In genomic region chr7:139548302-139549028, GRCh38 we compare ENCODE assay signal across 14 cellular contexts. TPM values are rescaled to one million over a fixed set of nuclear protein-coding genes. Genes with fewer than 3 reads are reported as not detected.
DNase-seq lines count a peak whose midpoint lies in the region; ATAC-seq and TF ChIP-seq lines count a peak whose summit lies in the region.
"Had no signal": no experiment of that assay in that cellular context is flagged by ENCODE, and none has a peak within 500 bp of the region (broad histone marks: within the 10 kb centered on the region; RNA-seq: fewer than 3 reads in every experiment).

No MANE protein-coding gene starts in this region.

- POLR2A ChIA-PET in SK-N-SH (lab: Yijun Ruan, JAX) = no interaction called here

- no peak for TF ChIP-seq RAD21 in SK-N-SH (IDR thresholded peaks at IDR 0.05; ENCODE audit: low read length)

- H3K9me2 ChIP-seq in SK-N-SH = no peaks in the 10 kb centered on the region

- no peaks in the 10 kb centered on the region for H3K9me3 ChIP-seq in SK-N-SH
- H3K9me3 ChIP-seq: BLaER1 treated with 17β-estradiol and CSF1 and Interleukin-3, amounts not matched to agents 10 nM and 100 nM had no signal

- peaks cover 9% of the 10 kb centered on the region; the same call in 1 of the 2 replicates for H3K27me3 ChIP-seq in SK-N-SH (ENCODE audit: insufficient read depth)
- H3K27me3 ChIP-seq: BLaER1 treated with 17β-estradiol and CSF1 and Interleukin-3, amounts not matched to agents 10 nM and 100 nM had no signal

- TF ChIP-seq EP300 in SK-N-SH (IDR thresholded peaks at IDR 0.05; ENCODE audit: borderline replicate concordance in 1 of 2, low read depth in 1 of 2, low read length in 1 of 2) = no peak

- H3K9ac ChIP-seq in SK-N-SH = no peak overlapping the region
- H3K9ac ChIP-seq: BLaER1 treated with 17β-estradiol and CSF1 and Interleukin-3, amounts not matched to agents 10 nM and 100 nM had no signal

- peak; percentile 30 for DNase-seq in SK-N-SH
- DNase-seq in SK-MEL-5 (ENCODE audit: low read depth, low spot score) = peak; percentile 53
- DNase-seq in foreskin melanocyte = peak; percentile 11
- DNase-seq in HuH-7.5 (ENCODE audit: low spot score) = no peak
- DNase-seq in T-helper 9 cell = no peak
- DNase-seq: CD4-positive, CD25-positive, alpha-beta regulatory T cell; DMS53; GF-D8 had no signal

- H3K4me3 ChIP-seq in SK-N-SH (ENCODE audit: low read depth in 2 of 2, low read length in 1 of 2) = no peak overlapping the region
- H3K4me3 ChIP-seq: BLaER1 treated with 17β-estradiol and CSF1 and Interleukin-3, amounts not matched to agents 10 nM and 100 nM had no signal

- in situ Hi-C loops in SK-MEL-5 (cut with HindIII; ENCODE audit: low pct_unique_long_range_greater_than_20kb, low sequenced_read_pairs) = no loop called here

- H3K79me2 ChIP-seq in SK-N-SH (ENCODE audit: insufficient read depth) = no peaks in the 10 kb centered on the region

- H4K20me1 ChIP-seq in SK-N-SH (ENCODE audit: insufficient read depth) = no peaks in the 10 kb centered on the region
- H4K20me1 ChIP-seq: BLaER1 treated with 17β-estradiol and CSF1 and Interleukin-3, amounts not matched to agents 10 nM and 100 nM had no signal

- H3K4me1 ChIP-seq in SK-N-SH (ENCODE audit: control insufficient read depth in 1 of 2, insufficient read depth in 2 of 2, low read depth in 1 of 2, low read length in 1 of 2) = peaks cover 0 to 5% of the 10 kb centered on the region in 2 experiments; a peak in 1 of 4 replicates

- no peak overlapping the region for H2AFZ ChIP-seq in SK-N-SH (ENCODE audit: low read depth)

- H3K27ac ChIP-seq in SK-N-SH (ENCODE audit: low read depth in 2 of 2, low read length in 1 of 2) = no peak overlapping the region
- H3K27ac ChIP-seq: 22Rv1; BLaER1 treated with 17β-estradiol and CSF1 and Interleukin-3, amounts not matched to agents 10 nM and 100 nM; HL-60 had no signal

- 42% methylated on average over 5 of the region's 5 CpGs for WGBS in SK-N-SH (ENCODE audit: low lambda C conversion rate)

- CTCF ChIA-PET in SK-N-SH (lab: Yijun Ruan, JAX) = interaction anchor here (1.2 to 1.5 kb wide), 3 partner anchors 10 to 49 kb away, joined by 3 to 5 read pairs (median 4); no protein-coding TSS in a partner anchor

- no peaks in the 10 kb centered on the region for H3K36me3 ChIP-seq in SK-N-SH (replicated peaks in 1 of 2; ENCODE audit: control insufficient read depth in 1 of 2, insufficient read depth in 2 of 2, low read length in 1 of 2)
- H3K36me3 ChIP-seq: BLaER1 treated with 17β-estradiol and CSF1 and Interleukin-3, amounts not matched to agents 10 nM and 100 nM had no signal

- no peaks in the 10 kb centered on the region for H3F3A ChIP-seq in SK-N-SH (replicated peaks; ENCODE audit: insufficient read depth)

- no peak for ATAC-seq in SK-N-SH treated with all-trans-retinoic acid at 6 μM for 48 hours
- no peak for ATAC-seq in HG02870 (IDR thresholded peaks at IDR 0.05; ENCODE audit: unreplicated experiment)
- ATAC-seq: HCT116 had no signal

- no peak overlapping the region for H3K4me2 ChIP-seq in SK-N-SH

- no peak for TF ChIP-seq CTCF in SK-N-SH (IDR thresholded peaks at IDR 0.05)

TF ChIP-seq in SK-N-SH, 30 proteins besides CTCF, POLR2A, EP300 and RAD21:
- no peak for TF ChIP-seq NRF1 (IDR thresholded peaks at IDR 0.05; ENCODE audit: low read depth, low read length)
- TF ChIP-seq YY1 (IDR thresholded peaks at IDR 0.05; ENCODE audit: low read depth) = no peak
- no peak for TF ChIP-seq SMC3 (IDR thresholded peaks at IDR 0.05; ENCODE audit: low read depth, low read length)
- TF ChIP-seq SIN3A (IDR thresholded peaks at IDR 0.05; ENCODE audit: borderline replicate concordance, low read depth, low read length) = no peak
- no peak for TF ChIP-seq RCOR1 (IDR thresholded peaks at IDR 0.05; ENCODE audit: low read length)
- no peak for TF ChIP-seq TAF1 (IDR thresholded peaks at IDR 0.05; ENCODE audit: borderline replicate concordance, low read depth, low read length)
- TF ChIP-seq EZH2phosphoT487 (IDR thresholded peaks at IDR 0.05; ENCODE audit: borderline replicate concordance, low read depth) = no peak
TF ChIP-seq in SK-N-SH: peak in this region for 0.

TF ChIP-seq in SK-N-SH treated with all-trans-retinoic acid at 6 μM for 48 hours, 23 proteins besides CTCF, POLR2A, EP300 and RAD21 (continues in another document):
- TF ChIP-seq ZNF565 (CRISPR knock-in tag; conservative IDR thresholded peaks at IDR 0.05; ENCODE audit: low read depth) (no peak), RARB (CRISPR knock-in tag; IDR thresholded peaks at IDR 0.05) (no peak), TOX (CRISPR knock-in tag; IDR thresholded peaks at IDR 0.05; ENCODE audit: borderline replicate concordance) (no peak), PATZ1 (CRISPR knock-in tag; IDR thresholded peaks at IDR 0.05; ENCODE audit: borderline replicate concordance) (no peak), ZC3H10 (CRISPR knock-in tag; IDR thresholded peaks at IDR 0.05) (no peak), GLIS3 (CRISPR knock-in tag; IDR thresholded peaks at IDR 0.05) (no peak), ESRRG (CRISPR knock-in tag; IDR thresholded peaks at IDR 0.05) (no peak), ZFP3 (CRISPR knock-in tag; IDR thresholded peaks at IDR 0.05) (no peak), PPARA (CRISPR knock-in tag; IDR thresholded peaks at IDR 0.05; ENCODE audit: borderline replicate concordance) (no peak), CSRNP3 (CRISPR knock-in tag; IDR thresholded peaks at IDR 0.05) (no peak), CSDC2 (CRISPR knock-in tag; IDR thresholded peaks at IDR 0.05) (no peak), ISL1 (CRISPR knock-in tag; IDR thresholded peaks at IDR 0.05) (no peak), POU6F1 (CRISPR knock-in tag; IDR thresholded peaks at IDR 0.05; ENCODE audit: borderline replicate concordance, low read depth) (no peak)
- TF ChIP-seq, protein P1, sequence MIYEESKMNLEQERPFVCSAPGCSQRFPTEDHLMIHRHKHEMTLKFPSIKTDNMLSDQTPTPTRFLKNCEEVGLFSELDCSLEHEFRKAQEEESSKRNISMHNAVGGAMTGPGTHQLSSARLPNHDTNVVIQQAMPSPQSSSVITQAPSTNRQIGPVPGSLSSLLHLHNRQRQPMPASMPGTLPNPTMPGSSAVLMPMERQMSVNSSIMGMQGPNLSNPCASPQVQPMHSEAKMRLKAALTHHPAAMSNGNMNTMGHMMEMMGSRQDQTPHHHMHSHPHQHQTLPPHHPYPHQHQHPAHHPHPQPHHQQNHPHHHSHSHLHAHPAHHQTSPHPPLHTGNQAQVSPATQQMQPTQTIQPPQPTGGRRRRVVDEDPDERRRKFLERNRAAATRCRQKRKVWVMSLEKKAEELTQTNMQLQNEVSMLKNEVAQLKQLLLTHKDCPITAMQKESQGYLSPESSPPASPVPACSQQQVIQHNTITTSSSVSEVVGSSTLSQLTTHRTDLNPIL (CRISPR knock-in tag; IDR thresholded peaks at IDR 0.05; ENCODE audit: low read depth) = no peak

RNA-seq across cellular contexts. Expression of gene CLEC2L, which starts 25.0 kb away (rescaled TPM):
- not detected in 2 replicates for polyA plus RNA-seq in SK-N-SH (2012; rRNA removed)
- polyA plus RNA-seq in SK-N-SH (2012; cell fraction: cytosol; rRNA removed) = 0.01 TPM in 1 of 2 replicates, not detected in the other
- 0.02 TPM in 1 of 2 replicates, not detected in the other for polyA plus RNA-seq in SK-N-SH (2012; cell fraction: nucleus; rRNA removed)
- total RNA-seq in SK-MEL-5 (2014; rRNA removed; shearing (Covaris generic)) = not detected in 2 replicates
- not detected in 2 replicates for polyA plus RNA-seq in SK-MEL-5 (2015; cell fraction: cytosol; rRNA removed)
- polyA plus RNA-seq in SK-MEL-5 (2015; cell fraction: nucleus; rRNA removed) = not detected in 2 replicates
- polyA plus RNA-seq: CD4-positive, CD25-positive, alpha-beta regulatory T cell had no signal

Comparison
In these comparisons a context has a peak if more than half of its experiments do, and no peak if none do; other contexts are left out.
1. DNase-seq: peak in SK-N-SH (single experiment), SK-MEL-5 (single experiment) and foreskin melanocyte (single experiment); none in HuH-7.5 (single experiment) and T-helper 9 cell (single experiment).